Comparison of ENCODE assay signal across 1 cellular context in genomic region chr3:134365766-134366065, GRCh38.
TF ChIP-seq lines count a peak whose summit lies in the region.

No MANE protein-coding gene starts in this region.

TF ChIP-seq in H1, 55 proteins besides CTCF, POLR2A, EP300 and RAD21:
- TF ChIP-seq TAF7 (optimal IDR thresholded peaks at IDR 0.05; ENCODE audit: borderline replicate concordance, low read depth, low read length) = no peak
- TF ChIP-seq EZH2 (IDR thresholded peaks at IDR 0.05; ENCODE audit: low read depth, low read length, severe bottlenecking) = no peak
- TF ChIP-seq NRF1 (IDR thresholded peaks at IDR 0.05; ENCODE audit: low read depth, low read length) = no peak
- TF ChIP-seq FOSL1 (IDR thresholded peaks at IDR 0.05; ENCODE audit: insufficient read depth, low read depth, low read length) = no peak
- no peak for TF ChIP-seq JUND (IDR thresholded peaks at IDR 0.05; ENCODE audit: low read length)
- no peak for TF ChIP-seq POLR2AphosphoS5 (IDR thresholded peaks at IDR 0.05; ENCODE audit: low read depth, low read length)
- no peak for TF ChIP-seq CBX5 (IDR thresholded peaks at IDR 0.05; ENCODE audit: low read depth, low read length)
- no peak for TF ChIP-seq SP4 (IDR thresholded peaks at IDR 0.05; ENCODE audit: low read length)
- no peak for TF ChIP-seq SIRT6 (IDR thresholded peaks at IDR 0.05; ENCODE audit: low read length)
- TF ChIP-seq SAP30 (IDR thresholded peaks at IDR 0.05; ENCODE audit: insufficient read depth, insufficient replicate concordance, low read length) = no peak
- no peak for TF ChIP-seq EGR1 (IDR thresholded peaks at IDR 0.05; ENCODE audit: borderline replicate concordance, low read depth, low read length)
- TF ChIP-seq E2F6 (IDR thresholded peaks at IDR 0.05) = no peak
- TF ChIP-seq POU5F1 (IDR thresholded peaks at IDR 0.05; ENCODE audit: low read depth, low read length) = no peak
TF ChIP-seq in H1: peak in this region for 0.
